1 cellular context compared by ENCODE assay signal in genomic region chr14:24114536-24115450, GRCh38.
TF ChIP-seq lines count a peak whose summit lies in the region.

Gene DCAF11, plus strand, starts transcription at chr14:24114777. Its CDS starts 818 bp downstream, at chr14:24115595.
Gene NRL, minus strand, starts transcription at chr14:24114949. Its CDS starts 32,101 bp downstream, at chr14:24082848.

TF ChIP-seq in HEK293, 187 proteins besides CTCF, POLR2A, EP300 and RAD21 (continued from another document):
- peak; percentile 99 for TF ChIP-seq ZNF18 (tag by site-specific recombination; IDR thresholded peaks at IDR 0.05)
- peak; percentile 47; the same call in 1 of the 2 replicates for TF ChIP-seq IKZF3 (tag by site-specific recombination; IDR thresholded peaks at IDR 0.05)
- 0 out of 2 replicates have a peak, but pooled peaks have one; percentile 11 for TF ChIP-seq ZXDB (tag by site-specific recombination; IDR thresholded peaks at IDR 0.05)
- TF ChIP-seq ZNF132 (tag by site-specific recombination; IDR thresholded peaks at IDR 0.05; ENCODE audit: borderline replicate concordance), result no peak
- peak; percentile 93 for TF ChIP-seq ZNF785 (tag by site-specific recombination; IDR thresholded peaks at IDR 0.05)
- peak; percentile 49; the same call in 1 of the 2 replicates for TF ChIP-seq OSR2 (tag by site-specific recombination; IDR thresholded peaks at IDR 0.05)
- no peak for TF ChIP-seq ZNF416 (tag by site-specific recombination; IDR thresholded peaks at IDR 0.05)
- TF ChIP-seq ZNF645 (tag by site-specific recombination; IDR thresholded peaks at IDR 0.05), result no peak
- no peak for TF ChIP-seq ZBTB20 (tag by site-specific recombination; IDR thresholded peaks at IDR 0.05)
- TF ChIP-seq ZNF704 (tag by site-specific recombination; IDR thresholded peaks at IDR 0.05), result 0 out of 2 replicates have a peak, but pooled peaks have one; percentile 13
- TF ChIP-seq ZBTB49 (tag by site-specific recombination; IDR thresholded peaks at IDR 0.05; ENCODE audit: low read depth), result no peak
- peak; percentile 98 for TF ChIP-seq ZNF629 (tag by site-specific recombination; IDR thresholded peaks at IDR 0.05)
- peak; percentile 99 for TF ChIP-seq GLIS2 (tag by site-specific recombination; IDR thresholded peaks at IDR 0.05)
- TF ChIP-seq ZNF169 (tag by site-specific recombination; IDR thresholded peaks at IDR 0.05), result no peak
- no peak for TF ChIP-seq ZNF26 (tag by site-specific recombination; IDR thresholded peaks at IDR 0.05)
- TF ChIP-seq TRIM28 (IDR thresholded peaks at IDR 0.05; ENCODE audit: borderline replicate concordance, low read length), result 0 out of 2 replicates have a peak, but pooled peaks have one; percentile 43
